23 cellular contexts compared by ENCODE assay signal in the genomic region with DNA sequence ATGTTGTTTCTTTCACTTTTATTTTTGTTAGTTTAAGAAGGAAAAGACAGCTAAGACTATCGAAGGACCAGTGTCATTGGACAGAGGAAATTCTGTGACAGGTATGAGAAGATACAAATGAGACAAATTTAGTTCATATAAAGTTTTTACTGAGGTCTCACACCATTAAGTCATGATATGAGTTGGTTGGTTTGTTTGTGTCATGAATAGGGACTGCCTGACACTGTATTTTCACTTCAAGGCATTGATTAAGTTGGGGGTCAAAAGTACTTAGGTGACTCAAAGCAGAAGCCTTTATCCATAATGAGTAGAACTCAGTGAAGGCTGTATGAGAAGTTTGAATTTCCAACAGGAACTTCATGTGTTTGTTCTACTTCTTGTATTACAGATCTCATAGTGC. TPM values are rescaled to one million over a fixed set of nuclear protein-coding genes. Genes with fewer than 3 reads are reported as not detected.
DNase-seq lines count a peak whose midpoint lies in the region; ATAC-seq and TF ChIP-seq lines count a peak whose summit lies in the region.
"Had no signal": no experiment of that assay in that cellular context is flagged by ENCODE, and none has a peak within 500 bp of the region (broad histone marks: within the 10 kb centered on the region; RNA-seq: fewer than 3 reads in every experiment).

No MANE protein-coding gene starts in this region.

- H3K4me1 ChIP-seq in osteoblast (ENCODE audit: insufficient read depth, low read length) = no peaks in the 10 kb centered on the region

- peak overlapping the region; percentile 20 for H2AFZ ChIP-seq in osteoblast (ENCODE audit: low read length)
- H2AFZ ChIP-seq: GM23248 had no signal

- H3K4me2 ChIP-seq in osteoblast (ENCODE audit: insufficient read depth, low read length) = no peak overlapping the region
- H3K4me2 ChIP-seq: SK-N-SH had no signal

- no peak overlapping the region for H3K27ac Mint-ChIP-seq in activated CD8-positive, alpha-beta T cell treated with anti-CD3 and anti-CD28 coated beads for 36 hours
- no peak overlapping the region for H3K27ac Mint-ChIP-seq in activated CD8-positive, alpha-beta T cell treated with anti-CD3 and anti-CD28 coated beads, Interleukin-2, amount 10 ng/mL, durations not matched to agents 7 days and 5 days
- H3K27ac Mint-ChIP-seq: CD8-positive, alpha-beta T cell; H9; IgD-negative memory B cell had no signal

- H3K9me3 Mint-ChIP-seq in activated CD8-positive, alpha-beta T cell treated with anti-CD3 and anti-CD28 coated beads for 36 hours = no peaks in the 10 kb centered on the region
- H3K9me3 Mint-ChIP-seq in activated CD8-positive, alpha-beta T cell treated with anti-CD3 and anti-CD28 coated beads, Interleukin-2, amount 10 ng/mL, durations not matched to agents 7 days and 5 days (ENCODE audit: insufficient read depth) = no peaks in the 10 kb centered on the region
- H3K9me3 Mint-ChIP-seq: CD8-positive, alpha-beta T cell; H9 had no signal

- ATAC-seq in activated CD8-positive, alpha-beta T cell treated with anti-CD3 and anti-CD28 coated beads for 36 hours = peak; percentile 27
- ATAC-seq in activated CD8-positive, alpha-beta T cell treated with anti-CD3 and anti-CD28 coated beads, Interleukin-2, amount 10 ng/mL, durations not matched to agents 7 days and 5 days = no peak
- ATAC-seq in GM18520 (IDR thresholded peaks at IDR 0.05; ENCODE audit: unreplicated experiment) (peak; percentile 70), HG02759 (IDR thresholded peaks at IDR 0.05; ENCODE audit: unreplicated experiment) (peak; percentile 77), GM21390 (IDR thresholded peaks at IDR 0.05; ENCODE audit: unreplicated experiment) (no peak), HG03159 (IDR thresholded peaks at IDR 0.05; ENCODE audit: unreplicated experiment) (no peak)
- ATAC-seq: CD8-positive, alpha-beta T cell; Panc1 had no signal

- H3K79me2 ChIP-seq in osteoblast (ENCODE audit: insufficient read depth, low read length) = no peaks in the 10 kb centered on the region

- H3K9me3 ChIP-seq in osteoblast (ENCODE audit: low read depth, low read length) = no peaks in the 10 kb centered on the region
- H3K9me3 ChIP-seq: SK-N-SH had no signal

- no peak overlapping the region for H3K4me3 Mint-ChIP-seq in activated CD8-positive, alpha-beta T cell treated with anti-CD3 and anti-CD28 coated beads for 36 hours
- no peak overlapping the region for H3K4me3 Mint-ChIP-seq in activated CD8-positive, alpha-beta T cell treated with anti-CD3 and anti-CD28 coated beads, Interleukin-2, amount 10 ng/mL, durations not matched to agents 7 days and 5 days
- H3K4me3 Mint-ChIP-seq: CD8-positive, alpha-beta T cell; H9; IgD-negative memory B cell had no signal

- intact Hi-C loops in activated CD8-positive, alpha-beta T cell treated with anti-CD3 and anti-CD28 coated beads for 36 hours (cut with micrococcal nuclease) = no loop called here

- no peak overlapping the region for H3K4me3 ChIP-seq in osteoblast (ENCODE audit: insufficient read depth, low read length)
- H3K4me3 ChIP-seq: GM23248 had no signal

- TF ChIP-seq CTCF in activated CD8-positive, alpha-beta T cell treated with anti-CD3 and anti-CD28 coated beads for 36 hours (IDR thresholded peaks at IDR 0.05) = no peak
- no peak for TF ChIP-seq CTCF in osteoblast (IDR thresholded peaks at IDR 0.05; ENCODE audit: extremely low read depth, low read depth, low read length)

- H3K36me3 Mint-ChIP-seq in activated CD8-positive, alpha-beta T cell treated with anti-CD3 and anti-CD28 coated beads for 36 hours (ENCODE audit: low read depth) = peaks cover under 1% of the 10 kb centered on the region
- no peaks in the 10 kb centered on the region for H3K36me3 Mint-ChIP-seq in activated CD8-positive, alpha-beta T cell treated with anti-CD3 and anti-CD28 coated beads, Interleukin-2, amount 10 ng/mL, durations not matched to agents 7 days and 5 days (ENCODE audit: low read depth)
- H3K36me3 Mint-ChIP-seq: CD8-positive, alpha-beta T cell had no signal

- CTCF ChIA-PET in activated CD8-positive, alpha-beta T cell treated with anti-CD3 and anti-CD28 coated beads for 36 hours (lab: Charles Lee) = no interaction called here
- CTCF ChIA-PET in activated CD8-positive, alpha-beta T cell treated with anti-CD3 and anti-CD28 coated beads, Interleukin-2, amount 10 ng/mL, durations not matched to agents 7 days and 5 days (lab: Charles Lee) = no interaction called here

- no peaks in the 10 kb centered on the region for H3K27me3 ChIP-seq in osteoblast (ENCODE audit: insufficient read depth, low read length)

- no peaks in the 10 kb centered on the region for H3K4me1 Mint-ChIP-seq in activated CD8-positive, alpha-beta T cell treated with anti-CD3 and anti-CD28 coated beads for 36 hours (ENCODE audit: low read depth)
- H3K4me1 Mint-ChIP-seq in activated CD8-positive, alpha-beta T cell treated with anti-CD3 and anti-CD28 coated beads, Interleukin-2, amount 10 ng/mL, durations not matched to agents 7 days and 5 days (ENCODE audit: low read depth) = no peaks in the 10 kb centered on the region
- H3K4me1 Mint-ChIP-seq: H9 had no signal

- DNase-seq in activated CD8-positive, alpha-beta T cell treated with anti-CD3 and anti-CD28 coated beads for 36 hours = no peak
- no peak for DNase-seq in activated CD8-positive, alpha-beta T cell treated with anti-CD3 and anti-CD28 coated beads, Interleukin-2, amount 10 ng/mL, durations not matched to agents 7 days and 5 days
- DNase-seq in osteoblast (ENCODE audit: insufficient read length, low spot score, missing footprints) (no peak), hepatic stellate cell (ENCODE audit: low spot score) (no peak)
- DNase-seq: AML-193; C1 segment of cervical spinal cord; CD8-positive, alpha-beta T cell; GM23248; H9; NCI-H1105; NCI-H146; NCI-H2029; NCI-H226; NCI-H510A treated with DMSO at 0.1 percent for 48 hours; NCI-H748 treated with DMSO at 0.1 percent for 48 hours; SIG-M5; SK-N-SH had no signal

- no peaks in the 10 kb centered on the region for H3K36me3 ChIP-seq in osteoblast (ENCODE audit: insufficient read depth, low read length)

- POLR2A ChIA-PET in activated CD8-positive, alpha-beta T cell treated with anti-CD3 and anti-CD28 coated beads for 36 hours (lab: Charles Lee) = no interaction called here
- POLR2A ChIA-PET in activated CD8-positive, alpha-beta T cell treated with anti-CD3 and anti-CD28 coated beads, Interleukin-2, amount 10 ng/mL, durations not matched to agents 7 days and 5 days (lab: Charles Lee) = no interaction called here

- no peaks in the 10 kb centered on the region for H3K27me3 Mint-ChIP-seq in activated CD8-positive, alpha-beta T cell treated with anti-CD3 and anti-CD28 coated beads for 36 hours
- no peaks in the 10 kb centered on the region for H3K27me3 Mint-ChIP-seq in activated CD8-positive, alpha-beta T cell treated with anti-CD3 and anti-CD28 coated beads, Interleukin-2, amount 10 ng/mL, durations not matched to agents 7 days and 5 days (ENCODE audit: low read depth)
- H3K27me3 Mint-ChIP-seq: IgD-negative memory B cell had no signal

- no peaks in the 10 kb centered on the region for H4K20me1 ChIP-seq in osteoblast (ENCODE audit: insufficient read depth, low read length)

- no peak overlapping the region for H3K27ac ChIP-seq in osteoblast (ENCODE audit: low read depth, low read length)
- H3K27ac ChIP-seq: GM23248 had no signal

RNA-seq across cellular contexts. Expression of gene HIVEP2, which starts 21.3 kb away (rescaled TPM):
- 10 to 100 TPM; 31.8 to 38.1 TPM for total RNA-seq in activated CD8-positive, alpha-beta T cell treated with anti-CD3 and anti-CD28 coated beads for 36 hours
- total RNA-seq in activated CD8-positive, alpha-beta T cell treated with anti-CD3 and anti-CD28 coated beads, Interleukin-2, amount 10 ng/mL, durations not matched to agents 7 days and 5 days = 10 to 100 TPM; 22.8 to 23.1 TPM
- 30.4 and 57.8 TPM in 2 replicates for total RNA-seq in osteoblast

Comparison
In these comparisons a context has a peak if more than half of its experiments do, and no peak if none do; other contexts are left out.
1. ATAC-seq: peak in activated CD8-positive, alpha-beta T cell treated with anti-CD3 and anti-CD28 coated beads for 36 hours (single experiment), GM18520 (single experiment) and HG02759 (single experiment); none in activated CD8-positive, alpha-beta T cell treated with anti-CD3 and anti-CD28 coated beads, Interleukin-2, amount 10 ng/mL, durations not matched to agents 7 days and 5 days (single experiment), GM21390 (single experiment) and HG03159 (single experiment).